ENCODE assay signal across 1 cellular context in genomic region chr17:76497979-76498885, GRCh38.
TF ChIP-seq lines count a peak whose summit lies in the region.

No MANE protein-coding gene starts in this region.

TF ChIP-seq in endothelial cell of umbilical vein, 7 proteins besides CTCF, POLR2A, EP300 and RAD21:
- TF ChIP-seq GATA2 (IDR thresholded peaks at IDR 0.05; ENCODE audit: insufficient read depth, insufficient read length, low read depth, low read length): no peak
- TF ChIP-seq, protein P1, sequence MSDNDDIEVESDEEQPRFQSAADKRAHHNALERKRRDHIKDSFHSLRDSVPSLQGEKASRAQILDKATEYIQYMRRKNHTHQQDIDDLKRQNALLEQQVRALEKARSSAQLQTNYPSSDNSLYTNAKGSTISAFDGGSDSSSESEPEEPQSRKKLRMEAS (IDR thresholded peaks at IDR 0.05; ENCODE audit: insufficient read depth, insufficient read length): no peak
- TF ChIP-seq EZH2 (IDR thresholded peaks at IDR 0.05; ENCODE audit: borderline replicate concordance, low read depth, low read length, severe bottlenecking): no peak
- TF ChIP-seq POLR2AphosphoS5 (IDR thresholded peaks at IDR 0.05; ENCODE audit: insufficient read depth, low read depth, low read length): peak; percentile 65
TF ChIP-seq in endothelial cell of umbilical vein: peak in this region for 1.
